12 cellular contexts compared by ENCODE assay signal in genomic region chr7:6453737-6454136, GRCh38. TPM values are rescaled to one million over a fixed set of nuclear protein-coding genes. Genes with fewer than 3 reads are reported as not detected.
DNase-seq lines count a peak whose midpoint lies in the region; TF ChIP-seq lines count a peak whose summit lies in the region.
"Had no signal": no experiment of that assay in that cellular context is flagged by ENCODE, and none has a peak within 500 bp of the region (broad histone marks: within the 10 kb centered on the region; RNA-seq: fewer than 3 reads in every experiment).

No MANE protein-coding gene starts in this region.

- TF ChIP-seq CTCF in kidney epithelial cell (IDR thresholded peaks at IDR 0.05; ENCODE audit: insufficient read depth, low read length, poor library complexity, severe bottlenecking) (no peak), progenitor cell of endocrine pancreas (IDR thresholded peaks at IDR 0.05; ENCODE audit: unreplicated experiment) (no peak)

- H3K4me3 ChIP-seq in kidney epithelial cell (ENCODE audit: low read depth, low read length), result no peak overlapping the region

- H3K36me3 ChIP-seq in kidney epithelial cell (ENCODE audit: control insufficient read depth, insufficient read depth, low read length), result no peaks in the 10 kb centered on the region

- H3K27me3 Mint-ChIP-seq in activated naive CD4-positive, alpha-beta T cell treated with anti-CD3 and anti-CD28 coated beads, Interleukin-2, amount 10 ng/mL, durations not matched to agents 7 days and 5 days, result no peaks in the 10 kb centered on the region
- H3K27me3 Mint-ChIP-seq in progenitor cell of endocrine pancreas, result no peaks in the 10 kb centered on the region
- H3K27me3 Mint-ChIP-seq: activated CD4-positive, alpha-beta T cell treated with anti-CD3 and anti-CD28 coated beads, Interleukin-2, amount 10 ng/mL, durations not matched to agents 24 days and 14 days had no signal

- no peaks in the 10 kb centered on the region for H3K9me3 Mint-ChIP-seq in activated naive CD4-positive, alpha-beta T cell treated with anti-CD3 and anti-CD28 coated beads, Interleukin-2, amount 10 ng/mL, durations not matched to agents 7 days and 5 days
- no peaks in the 10 kb centered on the region for H3K9me3 Mint-ChIP-seq in progenitor cell of endocrine pancreas (ENCODE audit: low read depth)
- H3K9me3 Mint-ChIP-seq: activated CD4-positive, alpha-beta T cell treated with anti-CD3 and anti-CD28 coated beads, Interleukin-2, amount 10 ng/mL, durations not matched to agents 24 days and 14 days; activated naive CD4-positive, alpha-beta T cell treated with anti-CD3 and anti-CD28 coated beads for 36 hours had no signal

- H3K27ac Mint-ChIP-seq in activated naive CD4-positive, alpha-beta T cell treated with anti-CD3 and anti-CD28 coated beads, Interleukin-2, amount 10 ng/mL, durations not matched to agents 7 days and 5 days, result no peak overlapping the region
- no peak overlapping the region for H3K27ac Mint-ChIP-seq in progenitor cell of endocrine pancreas
- H3K27ac Mint-ChIP-seq: activated CD4-positive, alpha-beta T cell treated with anti-CD3 and anti-CD28 coated beads, Interleukin-2, amount 10 ng/mL, durations not matched to agents 24 days and 14 days; activated naive CD4-positive, alpha-beta T cell treated with anti-CD3 and anti-CD28 coated beads for 36 hours had no signal

- H3K4me3 Mint-ChIP-seq in activated naive CD4-positive, alpha-beta T cell treated with anti-CD3 and anti-CD28 coated beads, Interleukin-2, amount 10 ng/mL, durations not matched to agents 7 days and 5 days, result no peak overlapping the region
- H3K4me3 Mint-ChIP-seq in progenitor cell of endocrine pancreas (ENCODE audit: low read depth), result no peak overlapping the region
- H3K4me3 Mint-ChIP-seq: activated CD4-positive, alpha-beta T cell treated with anti-CD3 and anti-CD28 coated beads, Interleukin-2, amount 10 ng/mL, durations not matched to agents 24 days and 14 days; activated naive CD4-positive, alpha-beta T cell treated with anti-CD3 and anti-CD28 coated beads for 36 hours had no signal

- H3K36me3 Mint-ChIP-seq in activated naive CD4-positive, alpha-beta T cell treated with anti-CD3 and anti-CD28 coated beads, Interleukin-2, amount 10 ng/mL, durations not matched to agents 7 days and 5 days, result no peaks in the 10 kb centered on the region
- no peaks in the 10 kb centered on the region for H3K36me3 Mint-ChIP-seq in progenitor cell of endocrine pancreas (ENCODE audit: insufficient read depth)

- H3K4me1 Mint-ChIP-seq in activated naive CD4-positive, alpha-beta T cell treated with anti-CD3 and anti-CD28 coated beads, Interleukin-2, amount 10 ng/mL, durations not matched to agents 7 days and 5 days, result peaks cover 6% of the 10 kb centered on the region
- H3K4me1 Mint-ChIP-seq in progenitor cell of endocrine pancreas (ENCODE audit: low read depth), result peaks cover 7% of the 10 kb centered on the region
- H3K4me1 Mint-ChIP-seq: activated CD4-positive, alpha-beta T cell treated with anti-CD3 and anti-CD28 coated beads, Interleukin-2, amount 10 ng/mL, durations not matched to agents 24 days and 14 days had no signal

- CTCF ChIA-PET in activated naive CD4-positive, alpha-beta T cell treated with anti-CD3 and anti-CD28 coated beads, Interleukin-2, amount 10 ng/mL, durations not matched to agents 7 days and 5 days (lab: Charles Lee), result interaction anchor here (1.0 kb wide), 1 partner anchor 63 kb away, joined by 3 read pairs; no protein-coding TSS in a partner anchor

- DNase-seq in AG08396 (ENCODE audit: low spot score), result peak; percentile 56
- DNase-seq in HS-5 (ENCODE audit: low read depth), result peak; percentile 99
- DNase-seq in astrocyte of the hippocampus (ENCODE audit: low read depth, low spot score), result peak; percentile 64
- DNase-seq in kidney epithelial cell (ENCODE audit: low read depth), result peak; percentile 87
- DNase-seq in Kasumi-1 (lab: John Stamatoyannopoulos, UW), result no peak
- DNase-seq in activated naive CD4-positive, alpha-beta T cell treated with anti-CD3 and anti-CD28 coated beads, Interleukin-2, amount 10 ng/mL, durations not matched to agents 7 days and 5 days, result no peak
- DNase-seq in progenitor cell of endocrine pancreas (ENCODE audit: low spot score, unreplicated experiment), result no peak
- no peak for DNase-seq in NCI-H1694 treated with DMSO at 0.1 percent for 48 hours (lab: John Stamatoyannopoulos, UW)
- DNase-seq: activated CD4-positive, alpha-beta T cell treated with anti-CD3 and anti-CD28 coated beads, Interleukin-2, amount 10 ng/mL, durations not matched to agents 24 days and 14 days; activated naive CD4-positive, alpha-beta T cell treated with anti-CD3 and anti-CD28 coated beads for 36 hours; NCI-H1417; NCI-H748 treated with DMSO at 0.1 percent for 48 hours had no signal

- no peaks in the 10 kb centered on the region for H3K27me3 ChIP-seq in kidney epithelial cell (ENCODE audit: control insufficient read depth, insufficient read depth, low read length)

RNA-seq across cellular contexts. Expression of gene DAGLB, which starts 6.0 kb away (rescaled TPM):
- total RNA-seq in kidney epithelial cell (13.6 and 18.1 TPM in 2 replicates), progenitor cell of endocrine pancreas (30.3 and 31.2 TPM in 2 replicates)

RNA-seq across cellular contexts. Expression of gene KDELR2, which starts 30.2 kb away (rescaled TPM):
- 92.3 and 110 TPM in 2 replicates for total RNA-seq in kidney epithelial cell
- 76.5 and 86.4 TPM in 2 replicates for total RNA-seq in progenitor cell of endocrine pancreas

Comparison
In these comparisons a context has a peak if more than half of its experiments do, and no peak if none do; other contexts are left out.
1. DNase-seq: peak in AG08396 (single experiment), HS-5 (single experiment), astrocyte of the hippocampus (single experiment) and kidney epithelial cell (single experiment); none in Kasumi-1 (0 of 2), activated naive CD4-positive, alpha-beta T cell treated with anti-CD3 and anti-CD28 coated beads, Interleukin-2, amount 10 ng/mL, durations not matched to agents 7 days and 5 days (single experiment), progenitor cell of endocrine pancreas (single experiment) and NCI-H1694 treated with DMSO at 0.1 percent for 48 hours (single experiment).